In the genomic region with DNA sequence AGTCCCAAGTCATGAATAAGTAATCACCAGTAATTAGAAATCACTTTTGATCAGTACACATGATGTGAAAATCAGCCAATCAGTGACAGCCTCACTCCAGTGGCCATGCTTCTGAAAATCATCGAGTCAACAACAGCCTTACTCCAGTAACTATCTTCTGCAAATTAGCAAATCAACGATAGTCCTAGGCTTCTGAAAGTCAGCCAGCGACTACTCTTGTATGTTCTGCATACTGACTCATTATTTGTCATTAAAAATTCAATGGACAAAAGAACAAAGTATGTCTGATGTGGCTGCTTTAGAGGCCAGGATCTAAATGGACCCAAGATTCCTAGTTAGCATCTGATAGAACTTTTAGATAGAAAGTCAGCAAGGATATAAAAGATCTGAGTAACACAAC, we compare ENCODE assay signal across 13 cellular contexts.
"Had no signal": no experiment of that assay in that cellular context is flagged by ENCODE, and none has a peak within 500 bp of the region (broad histone marks: within the 10 kb centered on the region; RNA-seq: fewer than 3 reads in every experiment).

No MANE protein-coding gene starts in this region.

- H3K4me3 ChIP-seq: left ventricle myocardium inferior had no signal

- H3K36me3 Mint-ChIP-seq: natural killer cell had no signal

- H3K27ac Mint-ChIP-seq: activated B cell treated with CpG ODN at 0.5 μM for 24 hours; activated CD4-positive, alpha-beta T cell treated with anti-CD3 and anti-CD28 coated beads, Interleukin-2, amount 10 ng/mL, durations not matched to agents 7 days and 5 days; activated naive CD8-positive, alpha-beta T cell; memory B cell; natural killer cell; stimulated activated memory B cell treated with anti-CD40 and anti-IgM and Interleukin-4, amounts not matched to agents 10 μg/mL and 1 μg/mL and 100 μg/mL, for 72 hours had no signal

- ATAC-seq: natural killer cell; stimulated activated memory B cell treated with anti-CD40 and anti-IgM and Interleukin-4, amounts not matched to agents 10 μg/mL and 1 μg/mL and 100 μg/mL, for 72 hours had no signal

- H3K4me1 Mint-ChIP-seq: activated CD4-positive, alpha-beta T cell treated with anti-CD3 and anti-CD28 coated beads, Interleukin-2, amount 10 ng/mL, durations not matched to agents 7 days and 5 days had no signal

- H3K27me3 Mint-ChIP-seq: activated B cell treated with CpG ODN at 0.5 μM for 24 hours; activated CD4-positive, alpha-beta T cell treated with anti-CD3 and anti-CD28 coated beads, Interleukin-2, amount 10 ng/mL, durations not matched to agents 7 days and 5 days; activated naive CD8-positive, alpha-beta T cell; memory B cell; stimulated activated memory B cell treated with anti-CD40 and anti-IgM and Interleukin-4, amounts not matched to agents 10 μg/mL and 1 μg/mL and 100 μg/mL, for 72 hours had no signal

- H3K4me3 Mint-ChIP-seq: activated B cell treated with CpG ODN at 0.5 μM for 24 hours; activated CD4-positive, alpha-beta T cell treated with anti-CD3 and anti-CD28 coated beads, Interleukin-2, amount 10 ng/mL, durations not matched to agents 7 days and 5 days; activated naive CD8-positive, alpha-beta T cell; memory B cell; natural killer cell; stimulated activated memory B cell treated with anti-CD40 and anti-IgM and Interleukin-4, amounts not matched to agents 10 μg/mL and 1 μg/mL and 100 μg/mL, for 72 hours had no signal

- DNase-seq: activated B cell treated with CpG ODN at 0.5 μM for 24 hours; activated CD4-positive, alpha-beta T cell treated with anti-CD3 and anti-CD28 coated beads, Interleukin-2, amount 10 ng/mL, durations not matched to agents 7 days and 5 days; activated CD8-positive, alpha-beta memory T cell treated with anti-CD3 and anti-CD28 coated beads for 24 hours; activated gamma-delta T cell treated with Interleukin-2 at 50 U/mL for 16 hours; amniotic stem cell; dermis blood vessel endothelial cell; left ventricle myocardium inferior; natural killer cell; posterior cingulate gyrus; stimulated activated CD4-positive, alpha-beta T cell treated with anti-CD3 and anti-CD28 coated beads, Interleukin-2, amount 100 ng/mL, for 48 hours had no signal
